1 cellular context compared by ENCODE assay signal in the genomic region with DNA sequence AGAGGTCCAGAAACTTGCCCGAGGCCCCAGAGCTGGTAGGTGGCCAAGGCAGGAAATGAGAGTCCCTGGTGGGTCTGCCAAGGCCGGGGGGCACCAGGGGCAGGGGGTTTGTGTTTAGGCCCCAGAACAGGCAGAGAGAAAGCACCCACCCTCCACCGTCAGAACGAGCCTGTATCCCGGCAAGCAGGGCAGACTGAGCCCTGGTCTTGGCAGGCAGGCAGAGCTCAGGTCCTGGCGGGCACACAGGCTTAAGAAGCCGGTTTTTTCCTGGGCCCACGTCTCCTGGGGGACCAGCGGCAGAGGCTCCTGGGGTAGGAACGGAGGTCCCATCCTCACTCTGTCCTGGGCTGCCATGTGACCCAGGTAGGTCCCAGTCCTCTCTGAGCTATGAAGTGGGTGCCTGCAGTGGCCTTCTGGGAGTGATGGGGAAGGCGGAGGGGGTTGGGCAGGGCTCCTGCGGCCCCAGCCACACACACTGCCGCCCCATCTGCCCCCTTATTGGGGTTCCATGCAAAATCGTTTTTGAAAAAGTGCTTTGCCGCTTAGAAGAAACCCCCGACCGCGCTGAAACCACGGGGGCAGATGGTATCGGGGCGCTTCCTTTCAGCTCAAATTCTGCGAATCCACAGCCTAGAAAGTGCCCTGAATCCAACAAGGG.
TF ChIP-seq lines count a peak whose summit lies in the region.

No MANE protein-coding gene starts in this region.

TF ChIP-seq in GM12878, 131 proteins besides CTCF, POLR2A, EP300 and RAD21 (continued from another document and continues in another):
- TF ChIP-seq E2F4 (IDR thresholded peaks at IDR 0.05; ENCODE audit: low read depth, low read length) = peak; percentile 75
- no peak for TF ChIP-seq ASH2L (IDR thresholded peaks at IDR 0.05; ENCODE audit: borderline replicate concordance, low read depth)
- TF ChIP-seq, protein P1, sequence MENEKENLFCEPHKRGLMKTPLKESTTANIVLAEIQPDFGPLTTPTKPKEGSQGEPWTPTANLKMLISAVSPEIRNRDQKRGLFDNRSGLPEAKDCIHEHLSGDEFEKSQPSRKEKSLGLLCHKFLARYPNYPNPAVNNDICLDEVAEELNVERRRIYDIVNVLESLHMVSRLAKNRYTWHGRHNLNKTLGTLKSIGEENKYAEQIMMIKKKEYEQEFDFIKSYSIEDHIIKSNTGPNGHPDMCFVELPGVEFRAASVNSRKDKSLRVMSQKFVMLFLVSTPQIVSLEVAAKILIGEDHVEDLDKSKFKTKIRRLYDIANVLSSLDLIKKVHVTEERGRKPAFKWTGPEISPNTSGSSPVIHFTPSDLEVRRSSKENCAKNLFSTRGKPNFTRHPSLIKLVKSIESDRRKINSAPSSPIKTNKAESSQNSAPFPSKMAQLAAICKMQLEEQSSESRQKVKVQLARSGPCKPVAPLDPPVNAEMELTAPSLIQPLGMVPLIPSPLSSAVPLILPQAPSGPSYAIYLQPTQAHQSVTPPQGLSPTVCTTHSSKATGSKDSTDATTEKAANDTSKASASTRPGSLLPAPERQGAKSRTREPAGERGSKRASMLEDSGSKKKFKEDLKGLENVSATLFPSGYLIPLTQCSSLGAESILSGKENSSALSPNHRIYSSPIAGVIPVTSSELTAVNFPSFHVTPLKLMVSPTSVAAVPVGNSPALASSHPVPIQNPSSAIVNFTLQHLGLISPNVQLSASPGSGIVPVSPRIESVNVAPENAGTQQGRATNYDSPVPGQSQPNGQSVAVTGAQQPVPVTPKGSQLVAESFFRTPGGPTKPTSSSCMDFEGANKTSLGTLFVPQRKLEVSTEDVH (IDR thresholded peaks at IDR 0.05; ENCODE audit: low read depth, partially characterized antibody) = no peak
- peak; percentile 77; the same call in 2 of the 3 replicates for TF ChIP-seq POU2F2 (IDR thresholded peaks at IDR 0.05; ENCODE audit: borderline replicate concordance, low read depth, low read length)
- TF ChIP-seq, protein P2, sequence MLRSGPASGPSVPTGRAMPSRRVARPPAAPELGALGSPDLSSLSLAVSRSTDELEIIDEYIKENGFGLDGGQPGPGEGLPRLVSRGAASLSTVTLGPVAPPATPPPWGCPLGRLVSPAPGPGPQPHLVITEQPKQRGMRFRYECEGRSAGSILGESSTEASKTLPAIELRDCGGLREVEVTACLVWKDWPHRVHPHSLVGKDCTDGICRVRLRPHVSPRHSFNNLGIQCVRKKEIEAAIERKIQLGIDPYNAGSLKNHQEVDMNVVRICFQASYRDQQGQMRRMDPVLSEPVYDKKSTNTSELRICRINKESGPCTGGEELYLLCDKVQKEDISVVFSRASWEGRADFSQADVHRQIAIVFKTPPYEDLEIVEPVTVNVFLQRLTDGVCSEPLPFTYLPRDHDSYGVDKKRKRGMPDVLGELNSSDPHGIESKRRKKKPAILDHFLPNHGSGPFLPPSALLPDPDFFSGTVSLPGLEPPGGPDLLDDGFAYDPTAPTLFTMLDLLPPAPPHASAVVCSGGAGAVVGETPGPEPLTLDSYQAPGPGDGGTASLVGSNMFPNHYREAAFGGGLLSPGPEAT (IDR thresholded peaks at IDR 0.05; ENCODE audit: low read depth) = no peak
- TF ChIP-seq FOXK2 (IDR thresholded peaks at IDR 0.05) = no peak
- TF ChIP-seq RBBP5 (conservative IDR thresholded peaks at IDR 0.05) = no peak
- no peak for TF ChIP-seq GABPA (IDR thresholded peaks at IDR 0.05; ENCODE audit: low read depth)
- no peak for TF ChIP-seq NR2C2 (IDR thresholded peaks at IDR 0.05; ENCODE audit: borderline replicate concordance, control insufficient read depth, insufficient read length, low read depth)
- no peak for TF ChIP-seq CEBPB (IDR thresholded peaks at IDR 0.05; ENCODE audit: borderline replicate concordance in 1 of 2, low read depth in 2 of 2, low read length in 2 of 2)
- TF ChIP-seq HDGF (IDR thresholded peaks at IDR 0.05) = no peak
- no peak for TF ChIP-seq STAT1 (conservative IDR thresholded peaks at IDR 0.05)
- TF ChIP-seq RUNX3 (IDR thresholded peaks at IDR 0.05; ENCODE audit: low read length) = peak; percentile 80
- no peak for TF ChIP-seq ZNF217 (IDR thresholded peaks at IDR 0.05)
- peak; percentile 44; the same call in 1 of the 2 replicates for TF ChIP-seq BACH1 (IDR thresholded peaks at IDR 0.05; ENCODE audit: borderline replicate concordance)
- no peak for TF ChIP-seq SIN3A (IDR thresholded peaks at IDR 0.05; ENCODE audit: low read depth, low read length)
- TF ChIP-seq REST (IDR thresholded peaks at IDR 0.05; ENCODE audit: low read depth, low read length) = no peak
- TF ChIP-seq, protein P3, sequence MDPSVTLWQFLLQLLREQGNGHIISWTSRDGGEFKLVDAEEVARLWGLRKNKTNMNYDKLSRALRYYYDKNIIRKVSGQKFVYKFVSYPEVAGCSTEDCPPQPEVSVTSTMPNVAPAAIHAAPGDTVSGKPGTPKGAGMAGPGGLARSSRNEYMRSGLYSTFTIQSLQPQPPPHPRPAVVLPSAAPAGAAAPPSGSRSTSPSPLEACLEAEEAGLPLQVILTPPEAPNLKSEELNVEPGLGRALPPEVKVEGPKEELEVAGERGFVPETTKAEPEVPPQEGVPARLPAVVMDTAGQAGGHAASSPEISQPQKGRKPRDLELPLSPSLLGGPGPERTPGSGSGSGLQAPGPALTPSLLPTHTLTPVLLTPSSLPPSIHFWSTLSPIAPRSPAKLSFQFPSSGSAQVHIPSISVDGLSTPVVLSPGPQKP (IDR thresholded peaks at IDR 0.05; ENCODE audit: low read depth, low read length) = no peak
- no peak for TF ChIP-seq KLF5 (IDR thresholded peaks at IDR 0.05; ENCODE audit: partially characterized antibody)
- no peak for TF ChIP-seq SREBF2 (IDR thresholded peaks at IDR 0.05; ENCODE audit: low read length)
- TF ChIP-seq, protein P4, sequence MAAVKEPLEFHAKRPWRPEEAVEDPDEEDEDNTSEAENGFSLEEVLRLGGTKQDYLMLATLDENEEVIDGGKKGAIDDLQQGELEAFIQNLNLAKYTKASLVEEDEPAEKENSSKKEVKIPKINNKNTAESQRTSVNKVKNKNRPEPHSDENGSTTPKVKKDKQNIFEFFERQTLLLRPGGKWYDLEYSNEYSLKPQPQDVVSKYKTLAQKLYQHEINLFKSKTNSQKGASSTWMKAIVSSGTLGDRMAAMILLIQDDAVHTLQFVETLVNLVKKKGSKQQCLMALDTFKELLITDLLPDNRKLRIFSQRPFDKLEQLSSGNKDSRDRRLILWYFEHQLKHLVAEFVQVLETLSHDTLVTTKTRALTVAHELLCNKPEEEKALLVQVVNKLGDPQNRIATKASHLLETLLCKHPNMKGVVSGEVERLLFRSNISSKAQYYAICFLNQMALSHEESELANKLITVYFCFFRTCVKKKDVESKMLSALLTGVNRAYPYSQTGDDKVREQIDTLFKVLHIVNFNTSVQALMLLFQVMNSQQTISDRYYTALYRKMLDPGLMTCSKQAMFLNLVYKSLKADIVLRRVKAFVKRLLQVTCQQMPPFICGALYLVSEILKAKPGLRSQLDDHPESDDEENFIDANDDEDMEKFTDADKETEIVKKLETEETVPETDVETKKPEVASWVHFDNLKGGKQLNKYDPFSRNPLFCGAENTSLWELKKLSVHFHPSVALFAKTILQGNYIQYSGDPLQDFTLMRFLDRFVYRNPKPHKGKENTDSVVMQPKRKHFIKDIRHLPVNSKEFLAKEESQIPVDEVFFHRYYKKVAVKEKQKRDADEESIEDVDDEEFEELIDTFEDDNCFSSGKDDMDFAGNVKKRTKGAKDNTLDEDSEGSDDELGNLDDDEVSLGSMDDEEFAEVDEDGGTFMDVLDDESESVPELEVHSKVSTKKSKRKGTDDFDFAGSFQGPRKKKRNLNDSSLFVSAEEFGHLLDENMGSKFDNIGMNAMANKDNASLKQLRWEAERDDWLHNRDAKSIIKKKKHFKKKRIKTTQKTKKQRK (IDR thresholded peaks at IDR 0.05; ENCODE audit: low read depth, low read length) = no peak
- TF ChIP-seq SMAD1 (IDR thresholded peaks at IDR 0.05; ENCODE audit: low read depth, partially characterized antibody) = no peak
- TF ChIP-seq SMARCA5 (IDR thresholded peaks at IDR 0.05) = peak; percentile 28; the same call in 1 of the 2 replicates
- TF ChIP-seq RAD51 (IDR thresholded peaks at IDR 0.05) = peak; percentile 24; the same call in 1 of the 2 replicates
- TF ChIP-seq ATF7 (IDR thresholded peaks at IDR 0.05; ENCODE audit: low read depth) = no peak
- TF ChIP-seq ZNF384 (IDR thresholded peaks at IDR 0.05; ENCODE audit: borderline replicate concordance, low read depth, low read length) = peak; percentile 46; the same call in 1 of the 2 replicates
- peak; percentile 66; the same call in 1 of the 2 replicates for TF ChIP-seq ZSCAN29 (IDR thresholded peaks at IDR 0.05)
- TF ChIP-seq IRF4 (IDR thresholded peaks at IDR 0.05; ENCODE audit: low read depth, low read length) = no peak
- TF ChIP-seq ZBTB11 (CRISPR knock-in tag; IDR thresholded peaks at IDR 0.05) = no peak
- TF ChIP-seq E4F1 (IDR thresholded peaks at IDR 0.05; ENCODE audit: borderline replicate concordance, partially characterized antibody) = no peak
- no peak for TF ChIP-seq YBX1 (IDR thresholded peaks at IDR 0.05)
- TF ChIP-seq SUZ12 (IDR thresholded peaks at IDR 0.05; ENCODE audit: unreplicated experiment) = no peak
- no peak for TF ChIP-seq GATAD2B (conservative IDR thresholded peaks at IDR 0.05; ENCODE audit: low read depth)
- peak; percentile 70; the same call in 1 of the 2 replicates for TF ChIP-seq TCF12 (IDR thresholded peaks at IDR 0.05; ENCODE audit: low read depth, low read length)
- TF ChIP-seq BMI1 (IDR thresholded peaks at IDR 0.05; ENCODE audit: borderline replicate concordance) = no peak
- no peak for TF ChIP-seq NR2C1 (IDR thresholded peaks at IDR 0.05)
- no peak for TF ChIP-seq EED (IDR thresholded peaks at IDR 0.05; ENCODE audit: low read depth)
- TF ChIP-seq SP1 (IDR thresholded peaks at IDR 0.05; ENCODE audit: low read depth, low read length) = no peak
- no peak for TF ChIP-seq RB1 (IDR thresholded peaks at IDR 0.05; ENCODE audit: borderline replicate concordance)
- no peak for TF ChIP-seq MEF2A (IDR thresholded peaks at IDR 0.05; ENCODE audit: insufficient read depth, low read depth, low read length)
